8 cellular contexts compared by ENCODE assay signal in the genomic region with DNA sequence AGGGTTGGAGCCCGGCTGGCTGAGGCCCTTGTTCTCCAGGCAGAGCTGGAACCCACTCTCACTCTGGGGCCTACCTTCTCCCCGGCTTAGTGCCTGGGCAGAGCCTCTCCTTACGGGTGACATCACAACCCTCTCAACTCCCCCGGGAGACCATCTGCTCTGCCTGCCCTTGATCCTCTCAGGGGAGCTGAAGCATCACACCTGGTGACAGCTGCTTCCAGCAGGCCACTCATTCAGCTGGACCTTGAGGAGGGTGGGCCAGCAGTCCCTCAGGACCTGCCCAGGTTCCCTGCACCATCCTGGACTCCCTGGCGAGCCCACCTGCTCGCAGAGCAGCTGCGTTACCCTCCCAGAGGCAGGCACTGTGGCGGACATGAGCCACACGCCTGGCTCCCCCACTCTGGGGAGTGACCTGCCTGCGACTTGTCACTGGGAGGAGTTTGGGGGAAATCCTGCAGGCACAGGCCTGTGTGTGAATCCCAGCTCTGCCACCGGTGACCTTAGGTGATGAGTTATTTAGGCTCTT. TPM values are rescaled to one million over a fixed set of nuclear protein-coding genes. Genes with fewer than 3 reads are reported as not detected.
DNase-seq lines count a peak whose midpoint lies in the region; FAIRE-seq and TF ChIP-seq lines count a peak whose summit lies in the region.

No MANE protein-coding gene starts in this region.

- H3K9me3 ChIP-seq in fibroblast of lung (ENCODE audit: control insufficient read depth, insufficient read depth, low read depth, low read length): no peaks in the 10 kb centered on the region
- H3K9me3 ChIP-seq in small intestine (ENCODE audit: control insufficient read depth, low read depth): no peaks in the 10 kb centered on the region

- no peaks in the 10 kb centered on the region for H3K9me3 Mint-ChIP-seq in HFFc6

- peak overlapping the region; percentile 98 for H3K27ac Mint-ChIP-seq in HFFc6

- WGBS in small intestine, 3 donors: 59 to 78% (median 75%) methylated on average over 10 to 11 of the region's 11 CpGs

- peaks cover 1% of the 10 kb centered on the region for H3K27me3 Mint-ChIP-seq in HFFc6 (ENCODE audit: insufficient read depth)

- peaks cover 66% of the 10 kb centered on the region for H3K4me1 Mint-ChIP-seq in HFFc6 (ENCODE audit: low read depth)

- H3K36me3 ChIP-seq in fibroblast of lung (ENCODE audit: control insufficient read depth, insufficient read depth, low read length) (peaks cover 2% of the 10 kb centered on the region), small intestine (ENCODE audit: control insufficient read depth in 2 of 2, insufficient read depth in 2 of 2, low read length in 2 of 2) (no peaks in the 10 kb centered on the region)

- H3K27me3 ChIP-seq in fibroblast of lung (ENCODE audit: control insufficient read depth, insufficient read depth, low read length) (no peaks in the 10 kb centered on the region), small intestine (ENCODE audit: control insufficient read depth in 2 of 2, insufficient read depth in 2 of 2, low read length in 2 of 2) (no peaks in the 10 kb centered on the region)

- peak overlapping the region; percentile 68 for H3K4me2 ChIP-seq in fibroblast of lung (ENCODE audit: extremely low read depth, insufficient read depth, low read length)

- H3K4me3 ChIP-seq in fibroblast of lung (replicated peaks in 1 of 4; ENCODE audit: control extremely low read depth in 1 of 4, insufficient read depth in 1 of 4, low read depth in 3 of 4, low read length in 4 of 4) (peak overlapping the region in 1 of 4 experiments; percentile 32), small intestine (ENCODE audit: low read depth in 1 of 2, low read length in 2 of 2) (no peak overlapping the region)

- H2AFZ ChIP-seq in fibroblast of lung (ENCODE audit: low read length): no peak overlapping the region

- peak overlapping the region; percentile 80 for H3K4me3 Mint-ChIP-seq in HFFc6

- no peak for FAIRE-seq in small intestine (lab: Jason Lieb, UNC)

- peaks cover 59% of the 10 kb centered on the region for H3K79me2 ChIP-seq in fibroblast of lung (ENCODE audit: control insufficient read depth, insufficient read depth, low read length)

- peaks cover 45% of the 10 kb centered on the region for H3K4me1 ChIP-seq in fibroblast of lung (ENCODE audit: control insufficient read depth, extremely low read depth, insufficient read depth, low read length)
- no peaks in the 10 kb centered on the region for H3K4me1 ChIP-seq in small intestine (ENCODE audit: control insufficient read depth in 2 of 2, insufficient read depth in 1 of 2, low read depth in 1 of 2, low read length in 1 of 2)

- H3K27ac ChIP-seq in fibroblast of lung (ENCODE audit: insufficient read depth, low read length) (peak overlapping the region; percentile 97), small intestine (ENCODE audit: low read depth in 1 of 2, low read length in 1 of 2) (peak overlapping the region; percentile 1 to 82)

- peak overlapping the region; percentile 82 for H3K9ac ChIP-seq in fibroblast of lung (ENCODE audit: insufficient read depth, low read length)

- TF ChIP-seq CTCF in HFFc6 (IDR thresholded peaks at IDR 0.05) (no peak), fibroblast of lung (conservative IDR thresholded peaks at IDR 0.05 in 1 of 2, IDR thresholded peaks at IDR 0.05 in 1 of 2; ENCODE audit: low read depth in 1 of 2, low read length in 2 of 2) (no peak)

- DNase-seq in DMS53 treated with DMSO at 0.1 percent for 48 hours (lab: John Stamatoyannopoulos, UW; ENCODE audit: unreplicated experiment) (peak; percentile 73), HFFc6 (no peak), NCI-H2196 treated with DMSO at 0.1 percent for 48 hours (lab: John Stamatoyannopoulos, UW; ENCODE audit: unreplicated experiment) (peak; percentile 29), fibroblast of lung (ENCODE audit: low read depth in 2 of 2) (peak in 1 of 2 donors; percentile 45), small intestine (no peak), midbrain (lab: John Stamatoyannopoulos, UW) (no peak), iPS-NIHi11 (ENCODE audit: low spot score) (no peak), NCI-H128 (lab: John Stamatoyannopoulos, UW; ENCODE audit: unreplicated experiment) (no peak)

- H4K20me1 ChIP-seq in fibroblast of lung (ENCODE audit: control insufficient read depth, extremely low read depth, insufficient read depth, low read length): no peaks in the 10 kb centered on the region

- peaks cover 4% of the 10 kb centered on the region; the same call in 1 of the 2 replicates for H3K36me3 Mint-ChIP-seq in HFFc6 (ENCODE audit: low read depth)

RNA-seq across cellular contexts. Expression of a gene that starts 13.1 kb away (rescaled TPM):
- total RNA-seq in HFFc6 (2021; fragmentation: NEBNext Ultra II Directional; extraction: Animal tissue kit (Norgen Biotek cat#: 25700)): 10 to 100 TPM; 18.5 to 27.2 (median 24.3) TPM
- 26.7 and 59.9 TPM in 2 replicates for total RNA-seq in fibroblast of lung
- polyA plus RNA-seq in fibroblast of lung (16.1 and 16.6 TPM in 2 replicates), small intestine (10 to 100 TPM in 1 of 3 donors, 1 to 10 TPM in 2; 4.0 to 20.7 (median 6.5) TPM)
- polyA plus RNA-seq in fibroblast of lung (2012): 37.2 and 37.3 TPM in 2 replicates
- 31.5 and 35.7 TPM in 2 replicates for polyA minus RNA-seq in fibroblast of lung (ENCODE audit: low replicate concordance)

Comparison
In these comparisons a context has a peak if more than half of its experiments do, and no peak if none do; other contexts are left out.
1. DNase-seq: peak in DMS53 treated with DMSO at 0.1 percent for 48 hours (single experiment) and NCI-H2196 treated with DMSO at 0.1 percent for 48 hours (single experiment); none in HFFc6 (single experiment), small intestine (single experiment), midbrain (single experiment), iPS-NIHi11 (single experiment) and NCI-H128 (single experiment).